In genomic region chr4:163710158-163710557, GRCh38 we compare ENCODE assay signal across 35 cellular contexts.
"Had no signal": no experiment of that assay in that cellular context is flagged by ENCODE, and none has a peak within 500 bp of the region (broad histone marks: within the 10 kb centered on the region; RNA-seq: fewer than 3 reads in every experiment).

No MANE protein-coding gene starts in this region.

- H3K36me3 ChIP-seq: MG63 had no signal

- H3K4me3 ChIP-seq: MG63 had no signal

- H3K27me3 ChIP-seq: MG63 had no signal

- H3K9me3 ChIP-seq: MG63 had no signal

- DNase-seq: Karpas-422, Kasumi-1, MG63, MM.1S, MV-4-11, NCI-H1048, NCI-H1092, NCI-H1092 treated with DMSO at 0.1 percent for 48 hours, NCI-H1105, NCI-H1105 treated with DMSO at 0.1 percent for 48 hours, NCI-H1417, NCI-H1417 treated with DMSO at 0.1 percent for 48 hours, NCI-H1436, NCI-H1436 treated with DMSO at 0.1 percent for 48 hours, NCI-H146, NCI-H1694, NCI-H1694 treated with DMSO at 0.1 percent for 48 hours, NCI-H187, NCI-H187 treated with DMSO at 0.1 percent for 48 hours, NCI-H1930, NCI-H2029, NCI-H2029 treated with DMSO at 0.1 percent for 48 hours, NCI-H2081, NCI-H2081 treated with DMSO at 0.1 percent for 48 hours, NCI-H2107, NCI-H2171, NCI-H2171 treated with DMSO at 0.1 percent for 48 hours, NCI-H2227 treated with DMSO at 0.1 percent for 48 hours, NCI-H226, NCI-H345, NCI-H446, NCI-H446 treated with DMSO at 0.1 percent for 48 hours, NCI-H510A, NCI-H510A treated with DMSO at 0.1 percent for 48 hours, NCI-H524 had no signal
